ENCODE assay signal across 15 cellular contexts in the genomic region with DNA sequence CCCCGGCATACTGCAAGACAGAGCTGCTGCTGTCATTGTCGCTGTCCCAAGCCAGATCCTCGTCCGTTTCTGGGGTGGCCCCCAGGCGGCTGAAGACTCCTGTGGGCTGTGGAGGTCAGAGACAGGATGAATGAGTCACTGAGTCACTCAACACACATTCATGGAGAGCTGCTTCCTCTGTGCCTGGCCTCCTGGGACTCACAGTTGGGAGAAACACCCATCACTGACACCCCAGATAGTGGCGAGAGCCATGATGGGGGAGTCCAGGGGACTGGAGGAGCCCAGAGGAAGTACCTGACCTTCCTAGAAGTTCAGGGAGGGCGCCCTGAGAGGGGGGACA.
"Had no signal": no experiment of that assay in that cellular context is flagged by ENCODE, and none has a peak within 500 bp of the region (broad histone marks: within the 10 kb centered on the region; RNA-seq: fewer than 3 reads in every experiment).

No MANE protein-coding gene starts in this region.

- ATAC-seq: gastrocnemius medialis, heart right ventricle, upper lobe of right lung had no signal

- H3K4me1 ChIP-seq: esophagus squamous epithelium, gastrocnemius medialis, sigmoid colon, suprapubic skin, upper lobe of right lung had no signal

- H3K27me3 ChIP-seq: adrenal gland, esophagus squamous epithelium, gastrocnemius medialis, heart right ventricle, sigmoid colon, suprapubic skin, upper lobe of right lung had no signal

- FAIRE-seq: endometrium, keratinocyte had no signal

- H3K27ac ChIP-seq: esophagus squamous epithelium, gastrocnemius medialis, heart right ventricle, left ventricle myocardium inferior, sigmoid colon, suprapubic skin, upper lobe of right lung had no signal

- H3K4me3 ChIP-seq: adrenal gland, esophagus squamous epithelium, gastrocnemius medialis, heart right ventricle, left ventricle myocardium inferior, sigmoid colon, suprapubic skin, upper lobe of right lung had no signal

- DNase-seq: activated CD4-positive, alpha-beta memory T cell treated with anti-CD3 and anti-CD28 coated beads for 36 hours; activated naive CD4-positive, alpha-beta T cell treated with anti-CD3 and anti-CD28 coated beads, Interleukin-2, amount 10 ng/mL, durations not matched to agents 7 days and 5 days; esophagus squamous epithelium; gastrocnemius medialis; heart right ventricle; left ventricle myocardium inferior; sigmoid colon; stimulated activated CD4-positive, alpha-beta T cell treated with anti-CD3 and anti-CD28 coated beads, Interleukin-12 subunit alpha, Interleukin-12 subunit beta, amount 100 ng/mL, for 4 hours; stimulated activated CD4-positive, alpha-beta T cell treated with anti-CD3 and anti-CD28 coated beads, Interleukin-2, amount 100 ng/mL, for 48 hours; stimulated activated naive CD4-positive, alpha-beta T cell treated with Interleukin-2 at 50 U/mL for 16 hours had no signal

- H3K9me3 ChIP-seq: adrenal gland, esophagus squamous epithelium, gastrocnemius medialis, heart right ventricle, left ventricle myocardium inferior, sigmoid colon, suprapubic skin, upper lobe of right lung had no signal
